In the genomic region with DNA sequence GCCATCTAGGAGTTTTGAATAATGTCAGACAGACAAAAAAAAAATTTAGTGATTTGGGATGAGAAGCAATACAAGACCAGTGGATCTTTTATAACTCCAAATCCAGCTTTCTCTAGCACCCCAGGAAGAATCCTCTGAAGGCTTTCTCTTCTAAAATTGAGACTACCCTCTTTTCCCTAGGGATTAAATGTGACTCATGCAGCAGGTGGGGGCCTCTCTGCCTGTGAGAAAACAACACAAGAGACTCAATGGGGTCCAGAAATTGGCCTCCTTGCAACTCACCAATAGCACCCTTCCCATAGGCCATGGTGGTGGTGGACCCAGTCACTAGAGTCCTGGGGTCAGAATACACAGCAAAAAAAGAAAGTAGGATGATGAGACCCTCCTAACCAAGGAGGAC, we compare ENCODE assay signal across 18 cellular contexts.
"Had no signal": no experiment of that assay in that cellular context is flagged by ENCODE, and none has a peak within 500 bp of the region (broad histone marks: within the 10 kb centered on the region; RNA-seq: fewer than 3 reads in every experiment).

No MANE protein-coding gene starts in this region.

- H3K27me3 ChIP-seq: dorsolateral prefrontal cortex, hepatocyte, neural progenitor cell, ovary, suprapubic skin, thyroid gland had no signal

- H3K9me3 ChIP-seq: left ventricle myocardium inferior, lower lobe of right lung, ovary, suprapubic skin, thyroid gland had no signal

- H3K4me3 ChIP-seq: dorsolateral prefrontal cortex, hepatocyte, left ventricle myocardium inferior, lower lobe of right lung, neural progenitor cell, ovary, smooth muscle cell, suprapubic skin, thyroid gland had no signal

- DNase-seq: dorsolateral prefrontal cortex; effector CD8-positive, alpha-beta T cell; foreskin melanocyte; head of caudate nucleus; kidney; left cardiac atrium; left ventricle myocardium inferior; lower lobe of right lung; nucleus accumbens; ovary; right cardiac atrium; stimulated activated CD4-positive, alpha-beta T cell treated with anti-CD3 and anti-CD28 coated beads, Interleukin-2, amount 100 ng/mL, for 48 hours; stimulated activated naive CD4-positive, alpha-beta T cell treated with Interleukin-2 at 50 U/mL for 16 hours; thyroid gland had no signal

- H3K36me3 ChIP-seq: left ventricle myocardium inferior, lower lobe of right lung, neural progenitor cell, ovary, suprapubic skin, thyroid gland had no signal

- H3K27ac ChIP-seq: dorsolateral prefrontal cortex, hepatocyte, left ventricle myocardium inferior, lower lobe of right lung, neural progenitor cell, ovary, suprapubic skin, thyroid gland had no signal
